In genomic region chr15:65130941-65131340, GRCh38 we compare ENCODE assay signal across 18 cellular contexts. TPM values are rescaled to one million over a fixed set of nuclear protein-coding genes. Genes with fewer than 3 reads are reported as not detected.
DNase-seq lines count a peak whose midpoint lies in the region; ATAC-seq and FAIRE-seq lines count a peak whose summit lies in the region.
"Had no signal": no experiment of that assay in that cellular context is flagged by ENCODE, and none has a peak within 500 bp of the region (broad histone marks: within the 10 kb centered on the region; RNA-seq: fewer than 3 reads in every experiment).

No MANE protein-coding gene starts in this region.

- peaks cover 16% of the 10 kb centered on the region for H3K36me3 Mint-ChIP-seq in activated CD4-positive, alpha-beta T cell treated with anti-CD3 and anti-CD28 coated beads, Interleukin-2, amount 10 ng/mL, durations not matched to agents 7 days and 5 days (ENCODE audit: low read depth)
- peaks cover 17% of the 10 kb centered on the region for H3K36me3 Mint-ChIP-seq in activated naive CD8-positive, alpha-beta T cell treated with anti-CD3 and anti-CD28 coated beads for 36 hours
- H3K36me3 Mint-ChIP-seq in naive thymus-derived CD8-positive, alpha-beta T cell, result peaks cover 0 to 44% (median 6%) of the 10 kb centered on the region in 3 donors

- no peaks in the 10 kb centered on the region for H3K9me3 Mint-ChIP-seq in activated CD4-positive, alpha-beta T cell treated with anti-CD3 and anti-CD28 coated beads, Interleukin-2, amount 10 ng/mL, durations not matched to agents 7 days and 5 days
- no peaks in the 10 kb centered on the region for H3K9me3 Mint-ChIP-seq in activated naive CD8-positive, alpha-beta T cell treated with anti-CD3 and anti-CD28 coated beads for 36 hours
- H3K9me3 Mint-ChIP-seq in naive thymus-derived CD8-positive, alpha-beta T cell, result no peaks in the 10 kb centered on the region

- DNase-seq in activated CD4-positive, alpha-beta T cell treated with anti-CD3 and anti-CD28 coated beads, Interleukin-2, amount 10 ng/mL, durations not matched to agents 7 days and 5 days, result peak; percentile 12
- DNase-seq in activated CD4-positive, alpha-beta T cell treated with anti-CD3 and anti-CD28 coated beads for 1 hour, result no peak
- DNase-seq in ELF-1 (ENCODE audit: low read depth, low spot score), result peak; percentile 42
- DNase-seq in activated naive CD8-positive, alpha-beta T cell treated with anti-CD3 and anti-CD28 coated beads for 36 hours, result no peak
- no peak for DNase-seq in naive thymus-derived CD8-positive, alpha-beta T cell
- no peak for DNase-seq in frontal cortex (ENCODE audit: low spot score in 2 of 2)
- no peak for DNase-seq in medulla oblongata (ENCODE audit: extremely low spot score)
- DNase-seq: activated CD4-positive, alpha-beta T cell treated with anti-CD3 and anti-CD28 coated beads for 4 hours; activated effector memory CD4-positive, alpha-beta T cell treated with anti-CD3 and anti-CD28 coated beads, Interleukin-2, amount 50 U/mL, for 16 hours; effector CD8-positive, alpha-beta T cell; left lung; NCI-H2029 treated with DMSO at 0.1 percent for 48 hours; NCI-H774; retina; stimulated activated CD8-positive, alpha-beta memory T cell treated with anti-CD3 and anti-CD28 coated beads, Interleukin-4, amount 100 ng/mL, for 48 hours had no signal

- H3K27ac Mint-ChIP-seq in activated CD4-positive, alpha-beta T cell treated with anti-CD3 and anti-CD28 coated beads, Interleukin-2, amount 10 ng/mL, durations not matched to agents 7 days and 5 days, result no peak overlapping the region
- H3K27ac Mint-ChIP-seq in activated naive CD8-positive, alpha-beta T cell treated with anti-CD3 and anti-CD28 coated beads for 36 hours, result no peak overlapping the region
- peak overlapping the region in 4 of 10 donors; percentile 24 to 83 (median 53) for H3K27ac Mint-ChIP-seq in naive thymus-derived CD8-positive, alpha-beta T cell

- POLR2A ChIA-PET in activated CD4-positive, alpha-beta T cell treated with anti-CD3 and anti-CD28 coated beads, Interleukin-2, amount 10 ng/mL, durations not matched to agents 7 days and 5 days (lab: Charles Lee), result interaction anchor here (0.6 kb wide), 1 partner anchor 122 kb away, joined by 3 read pairs; no protein-coding TSS in a partner anchor
- POLR2A ChIA-PET in naive thymus-derived CD8-positive, alpha-beta T cell (lab: Charles Lee), result interaction anchor here (0.5 kb wide), 1 partner anchor 471 kb away, joined by 3 read pairs; no protein-coding TSS in a partner anchor

- H3K4me1 Mint-ChIP-seq in activated CD4-positive, alpha-beta T cell treated with anti-CD3 and anti-CD28 coated beads, Interleukin-2, amount 10 ng/mL, durations not matched to agents 7 days and 5 days, result peaks cover 31% of the 10 kb centered on the region
- peaks cover 39% of the 10 kb centered on the region for H3K4me1 Mint-ChIP-seq in activated naive CD8-positive, alpha-beta T cell treated with anti-CD3 and anti-CD28 coated beads for 36 hours
- H3K4me1 Mint-ChIP-seq in naive thymus-derived CD8-positive, alpha-beta T cell, result peaks cover 22 to 54% (median 47%) of the 10 kb centered on the region in 4 donors

- H3K27me3 Mint-ChIP-seq in activated CD4-positive, alpha-beta T cell treated with anti-CD3 and anti-CD28 coated beads, Interleukin-2, amount 10 ng/mL, durations not matched to agents 7 days and 5 days, result no peaks in the 10 kb centered on the region
- H3K27me3 Mint-ChIP-seq in activated naive CD8-positive, alpha-beta T cell treated with anti-CD3 and anti-CD28 coated beads for 36 hours, result no peaks in the 10 kb centered on the region
- peaks cover 0 to 2% (median 0%) of the 10 kb centered on the region in 5 donors for H3K27me3 Mint-ChIP-seq in naive thymus-derived CD8-positive, alpha-beta T cell

- no peak for ATAC-seq in naive thymus-derived CD8-positive, alpha-beta T cell
- ATAC-seq in GM21390 (IDR thresholded peaks at IDR 0.05; ENCODE audit: unreplicated experiment), result no peak
- ATAC-seq: left lung had no signal

- no peak overlapping the region for H3K4me3 Mint-ChIP-seq in activated CD4-positive, alpha-beta T cell treated with anti-CD3 and anti-CD28 coated beads, Interleukin-2, amount 10 ng/mL, durations not matched to agents 7 days and 5 days
- H3K4me3 Mint-ChIP-seq in activated naive CD8-positive, alpha-beta T cell treated with anti-CD3 and anti-CD28 coated beads for 36 hours, result peak overlapping the region; percentile 26
- peak overlapping the region in 9 of 10 donors; percentile 4 to 71 (median 45) for H3K4me3 Mint-ChIP-seq in naive thymus-derived CD8-positive, alpha-beta T cell

- CTCF ChIA-PET in activated CD4-positive, alpha-beta T cell treated with anti-CD3 and anti-CD28 coated beads, Interleukin-2, amount 10 ng/mL, durations not matched to agents 7 days and 5 days (lab: Charles Lee), result no interaction called here

- no peak for FAIRE-seq in frontal cortex (lab: Jason Lieb, UNC)
- FAIRE-seq: HTR-8/SVneo had no signal

RNA-seq across cellular contexts. Expression of gene PDCD7, which starts 2.7 kb away (rescaled TPM):
- total RNA-seq in activated CD4-positive, alpha-beta T cell treated with anti-CD3 and anti-CD28 coated beads, Interleukin-2, amount 10 ng/mL, durations not matched to agents 7 days and 5 days, result 10 to 100 TPM; 19.5 to 26.5 TPM
- 10 to 100 TPM; 33.1 to 34.3 TPM for total RNA-seq in activated naive CD8-positive, alpha-beta T cell treated with anti-CD3 and anti-CD28 coated beads for 36 hours
- 10 to 100 TPM; 37.0 to 44.1 TPM for total RNA-seq in naive thymus-derived CD8-positive, alpha-beta T cell
- polyA plus RNA-seq in naive thymus-derived CD8-positive, alpha-beta T cell, result 10 to 100 TPM; 13.1 to 19.4 (median 15.8) TPM
- 13.9 TPM for total RNA-seq in frontal cortex

RNA-seq across cellular contexts. Expression of gene UBAP1L, which starts 15.9 kb away (rescaled TPM):
- 1 to 10 TPM; 3.8 to 5.3 TPM for total RNA-seq in activated CD4-positive, alpha-beta T cell treated with anti-CD3 and anti-CD28 coated beads, Interleukin-2, amount 10 ng/mL, durations not matched to agents 7 days and 5 days
- 1 to 10 TPM; 2.2 to 2.7 TPM for total RNA-seq in activated naive CD8-positive, alpha-beta T cell treated with anti-CD3 and anti-CD28 coated beads for 36 hours
- 10 to 100 TPM; 14.2 to 16.6 TPM for total RNA-seq in naive thymus-derived CD8-positive, alpha-beta T cell
- under 1 TPM in 1 of 3 donors, not detected in 2; 0.20 TPM for polyA plus RNA-seq in naive thymus-derived CD8-positive, alpha-beta T cell
- total RNA-seq in frontal cortex, result 2.0 TPM

RNA-seq across cellular contexts. Expression of gene CLPX, which starts 54.2 kb away (rescaled TPM):
- total RNA-seq in activated CD4-positive, alpha-beta T cell treated with anti-CD3 and anti-CD28 coated beads, Interleukin-2, amount 10 ng/mL, durations not matched to agents 7 days and 5 days, result 10 to 100 TPM; 44.9 to 47.3 TPM
- total RNA-seq in activated naive CD8-positive, alpha-beta T cell treated with anti-CD3 and anti-CD28 coated beads for 36 hours, result 10 to 100 TPM; 70.6 to 74.9 TPM
- total RNA-seq in naive thymus-derived CD8-positive, alpha-beta T cell, result 10 to 100 TPM; 59.6 to 60.2 TPM
- 10 to 100 TPM; 30.0 to 33.8 (median 31.3) TPM for polyA plus RNA-seq in naive thymus-derived CD8-positive, alpha-beta T cell
- total RNA-seq in frontal cortex, result 73.4 TPM

RNA-seq across cellular contexts. Expression of gene KBTBD13, which starts 54.4 kb away (rescaled TPM):
- not detected for total RNA-seq in activated CD4-positive, alpha-beta T cell treated with anti-CD3 and anti-CD28 coated beads, Interleukin-2, amount 10 ng/mL, durations not matched to agents 7 days and 5 days
- total RNA-seq in activated naive CD8-positive, alpha-beta T cell treated with anti-CD3 and anti-CD28 coated beads for 36 hours, result not detected
- total RNA-seq in naive thymus-derived CD8-positive, alpha-beta T cell, result not detected
- not detected for polyA plus RNA-seq in naive thymus-derived CD8-positive, alpha-beta T cell
- not detected for total RNA-seq in frontal cortex
- total RNA-seq: T-helper 1 cell treated with Interleukin-12 subunit alpha and Interleukin-12 subunit beta and Interleukin-4 antibody, amounts not matched to agents 30 ng/mL and 1 ng/mL, for 36 hours had no signal

Comparison
In these comparisons a context has a peak if more than half of its experiments do, and no peak if none do; other contexts are left out.
1. DNase-seq: peak in activated CD4-positive, alpha-beta T cell treated with anti-CD3 and anti-CD28 coated beads, Interleukin-2, amount 10 ng/mL, durations not matched to agents 7 days and 5 days (single experiment) and ELF-1 (single experiment); none in activated CD4-positive, alpha-beta T cell treated with anti-CD3 and anti-CD28 coated beads for 1 hour (single experiment), activated naive CD8-positive, alpha-beta T cell treated with anti-CD3 and anti-CD28 coated beads for 36 hours (single experiment), naive thymus-derived CD8-positive, alpha-beta T cell (0 of 10), frontal cortex (0 of 2) and medulla oblongata (single experiment).